ENCODE assay signal across 23 cellular contexts in the genomic region with DNA sequence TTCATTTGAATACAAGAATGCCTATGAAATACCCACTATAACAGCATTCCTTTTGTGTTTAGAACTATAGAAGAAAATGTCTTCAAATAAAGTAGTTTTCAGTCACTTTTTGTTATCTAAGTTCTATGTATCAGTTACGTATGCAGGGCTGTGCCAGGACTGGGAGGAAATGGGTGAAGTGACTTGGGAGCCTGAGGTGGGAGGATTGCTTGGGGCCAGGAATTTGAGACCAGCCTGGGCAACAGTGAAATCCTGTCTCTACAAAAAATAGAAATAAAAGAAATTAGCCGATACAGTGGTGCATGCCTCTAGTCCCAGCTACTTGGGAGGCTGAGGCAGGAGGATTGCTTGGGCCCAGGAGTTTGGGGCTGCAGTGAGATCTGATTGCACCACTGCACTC. TPM values are rescaled to one million over a fixed set of nuclear protein-coding genes. Genes with fewer than 3 reads are reported as not detected.
"Had no signal": no experiment of that assay in that cellular context is flagged by ENCODE, and none has a peak within 500 bp of the region (broad histone marks: within the 10 kb centered on the region; RNA-seq: fewer than 3 reads in every experiment).

No MANE protein-coding gene starts in this region.

- H3K27ac Mint-ChIP-seq: memory B cell; nephron progenitor cell; stimulated activated effector memory CD8-positive, alpha-beta T cell treated with anti-CD3 and anti-CD28 coated beads, Interleukin-12 subunit alpha, Interleukin-12 subunit beta, amount 100 ng/mL, for 72 hours; T-helper 2 cell treated with Interferon-gamma antibody and Interleukin-4, amounts not matched to agents 5 μg/mL and 100 μg/mL, for 36 hours had no signal

- ATAC-seq: left cardiac atrium, pancreas, psoas muscle, SK-N-SH treated with all-trans-retinoic acid at 6 μM for 48 hours, upper lobe of right lung had no signal

- H3K4me3 Mint-ChIP-seq: memory B cell; nephron progenitor cell; stimulated activated effector memory CD8-positive, alpha-beta T cell treated with anti-CD3 and anti-CD28 coated beads, Interleukin-12 subunit alpha, Interleukin-12 subunit beta, amount 100 ng/mL, for 72 hours; T-helper 2 cell treated with Interferon-gamma antibody and Interleukin-4, amounts not matched to agents 5 μg/mL and 100 μg/mL, for 36 hours had no signal

- H3K9me3 Mint-ChIP-seq: memory B cell; nephron progenitor cell; T-helper 2 cell treated with Interferon-gamma antibody and Interleukin-4, amounts not matched to agents 5 μg/mL and 100 μg/mL, for 36 hours had no signal

- FAIRE-seq: bronchial epithelial cell, frontal cortex, pancreas, TTC549 had no signal

- DNase-seq: activated CD4-positive, alpha-beta T cell treated with anti-CD3 and anti-CD28 coated beads for 1 hour; activated naive CD4-positive, alpha-beta T cell treated with Interleukin-2 at 50 U/mL for 16 hours; activated T-cell treated with anti-CD3 and anti-CD28 coated beads for 4 hours; cerebellar nuclear complex; head of caudate nucleus; hypothalamus; left cardiac atrium; nephron progenitor cell; pancreas; psoas muscle; stimulated activated CD4-positive, alpha-beta T cell treated with anti-CD3 and anti-CD28 coated beads, Interleukin-1b, Interleukin-23, amount 100 ng/mL, for 48 hours; thyroid gland; upper lobe of right lung; WERI-Rb-1 had no signal

RNA-seq across cellular contexts. Expression of a gene that starts 22.9 kb away (rescaled TPM):
- total RNA-seq: bronchial epithelial cell, left cardiac atrium, liver, psoas muscle, right atrium auricular region, thyroid gland, upper lobe of right lung had no signal
